Comparison of ENCODE assay signal across 9 cellular contexts in genomic region chr7:121126801-121127534, GRCh38.
A peak's percentile ranks its signal among the peaks of the same experiment; 100 is the strongest.
DNase-seq lines count a peak whose midpoint lies in the region; ATAC-seq and TF ChIP-seq lines count a peak whose summit lies in the region.
"Had no signal": no experiment of that assay in that cellular context is flagged by ENCODE, and none has a peak within 500 bp of the region (broad histone marks: within the 10 kb centered on the region; RNA-seq: fewer than 3 reads in every experiment).

No MANE protein-coding gene starts in this region.

- no peak overlapping the region for H3K4me3 ChIP-seq in DND-41 (ENCODE audit: low read depth in 1 of 2, low read length in 2 of 2)
- H3K4me3 ChIP-seq in KMS-11 (IDR thresholded peaks at IDR 0.05; ENCODE audit: insufficient read depth, low read depth, low read length), result no peak overlapping the region
- no peak overlapping the region for H3K4me3 ChIP-seq in kidney epithelial cell (ENCODE audit: low read depth, low read length)

- ATAC-seq in DND-41 (ENCODE audit: insufficient read depth, low read depth) (no peak; the same call in 2 of the 3 replicates), GM21619 (IDR thresholded peaks at IDR 0.05; ENCODE audit: unreplicated experiment) (no peak)

- no peaks in the 10 kb centered on the region for H3K27me3 ChIP-seq in DND-41 (ENCODE audit: insufficient read depth, low read length, poor library complexity)
- no peaks in the 10 kb centered on the region for H3K27me3 ChIP-seq in KMS-11 (ENCODE audit: insufficient read depth, low read depth)
- H3K27me3 ChIP-seq in kidney epithelial cell (ENCODE audit: control insufficient read depth, insufficient read depth, low read length), result no peaks in the 10 kb centered on the region

- H2AFZ ChIP-seq in DND-41 (ENCODE audit: low read depth, low read length) (no peak overlapping the region), KMS-11 (ENCODE audit: low read depth) (no peak overlapping the region)

- no peak overlapping the region for H3K4me2 ChIP-seq in DND-41 (ENCODE audit: insufficient read depth, low read length)
- H3K4me2 ChIP-seq in KMS-11, result no peak overlapping the region

- no peak overlapping the region for H3K9ac ChIP-seq in DND-41 (ENCODE audit: low read depth, low read length)
- no peak overlapping the region for H3K9ac ChIP-seq in KMS-11

- H3K27ac ChIP-seq in DND-41 (ENCODE audit: low read length) (no peak overlapping the region), KMS-11 (no peak overlapping the region)

- in situ Hi-C loops in SK-MEL-5 (cut with HindIII; ENCODE audit: low pct_unique_long_range_greater_than_20kb, low sequenced_read_pairs), result no loop called here

- no peaks in the 10 kb centered on the region for H3K36me3 ChIP-seq in DND-41 (ENCODE audit: insufficient read depth, low read length)
- no peaks in the 10 kb centered on the region for H3K36me3 ChIP-seq in KMS-11 (ENCODE audit: insufficient read depth)
- H3K36me3 ChIP-seq in kidney epithelial cell (ENCODE audit: control insufficient read depth, insufficient read depth, low read length), result no peaks in the 10 kb centered on the region

- H3K79me2 ChIP-seq in DND-41 (ENCODE audit: insufficient read depth, low read length), result no peaks in the 10 kb centered on the region
- no peaks in the 10 kb centered on the region for H3K79me2 ChIP-seq in KMS-11 (ENCODE audit: insufficient read depth, low read depth)

- DNase-seq in DND-41 (no peak), SK-MEL-5 (ENCODE audit: low read depth, low spot score) (peak; percentile 68), kidney epithelial cell (ENCODE audit: low read depth) (no peak), nucleus accumbens (lab: John Stamatoyannopoulos, UW) (no peak), putamen (ENCODE audit: low spot score) (no peak), islet precursor cell (no peak)
- DNase-seq: stimulated activated CD4-positive, alpha-beta T cell treated with anti-CD3 and anti-CD28 coated beads, Interleukin-1b, Interleukin-23, amount 100 ng/mL, for 48 hours had no signal

- H3K9me3 ChIP-seq in DND-41 (ENCODE audit: insufficient read depth, low read length, severe bottlenecking), result no peaks in the 10 kb centered on the region

- TF ChIP-seq CTCF in DND-41 (IDR thresholded peaks at IDR 0.05; ENCODE audit: borderline replicate concordance, extremely low read depth, low read length, poor library complexity, severe bottlenecking) (peak; percentile 63), KMS-11 (conservative IDR thresholded peaks at IDR 0.05; ENCODE audit: low read depth, low read length) (peak; percentile 76), kidney epithelial cell (IDR thresholded peaks at IDR 0.05; ENCODE audit: insufficient read depth, low read length, poor library complexity, severe bottlenecking) (peak; percentile 19)

- H4K20me1 ChIP-seq in DND-41 (ENCODE audit: insufficient read depth, low read length), result no peaks in the 10 kb centered on the region
- no peaks in the 10 kb centered on the region for H4K20me1 ChIP-seq in KMS-11 (ENCODE audit: insufficient read depth)

- H3K4me1 ChIP-seq in DND-41 (ENCODE audit: insufficient read depth, low read length) (no peaks in the 10 kb centered on the region), KMS-11 (ENCODE audit: low read depth, poor library complexity, severe bottlenecking) (peaks cover 6% of the 10 kb centered on the region)

Comparison
In these comparisons a context has a peak if more than half of its experiments do, and no peak if none do; other contexts are left out.
1. CTCF ChIP-seq: peak in every context shown above with its lines; median percentile 76 in KMS-11; 63 in DND-41; 19 in kidney epithelial cell.